25 cellular contexts compared by ENCODE assay signal in genomic region chr4:80586716-80587115, GRCh38.
"Had no signal": no experiment of that assay in that cellular context is flagged by ENCODE, and none has a peak within 500 bp of the region (broad histone marks: within the 10 kb centered on the region; RNA-seq: fewer than 3 reads in every experiment).

No MANE protein-coding gene starts in this region.

- H3K27me3 ChIP-seq: adrenal gland, body of pancreas, cardiac muscle cell, colonic mucosa, gastroesophageal sphincter, hepatocyte, neutrophil, right lobe of liver had no signal

- H3K4me3 ChIP-seq: adrenal gland, body of pancreas, cardiac muscle cell, colonic mucosa, gastroesophageal sphincter, hepatocyte, right lobe of liver, thoracic aorta had no signal

- H3K27ac ChIP-seq: adrenal gland, body of pancreas, cardiac muscle cell, colonic mucosa, gastroesophageal sphincter, hepatocyte, neutrophil, right lobe of liver, thoracic aorta had no signal

- H3K4me1 ChIP-seq: adrenal gland, body of pancreas, colonic mucosa, gastroesophageal sphincter, right lobe of liver had no signal

- ATAC-seq: activated CD4-positive, alpha-beta T cell treated with anti-CD3 and anti-CD28 coated beads for 36 hours; body of pancreas; gastroesophageal sphincter; left cardiac atrium; left ventricle myocardium superior; right lobe of liver; stimulated activated effector memory CD8-positive, alpha-beta T cell treated with anti-CD3 and anti-CD28 coated beads, Interleukin-12 subunit alpha, Interleukin-12 subunit beta, amount 100 ng/mL, for 72 hours had no signal

- H3K36me3 ChIP-seq: adrenal gland, cardiac muscle cell, colonic mucosa, gastroesophageal sphincter, neutrophil, right lobe of liver, thoracic aorta had no signal

- H3K4me2 ChIP-seq: hepatocyte had no signal

- H3K79me2 ChIP-seq: hepatocyte had no signal

- H3K9me3 ChIP-seq: adrenal gland, body of pancreas, colonic mucosa, gastroesophageal sphincter, neutrophil, right lobe of liver, thoracic aorta had no signal

- DNase-seq: activated CD4-positive, alpha-beta T cell treated with anti-CD3 and anti-CD28 coated beads for 36 hours; activated CD4-positive, CD25-positive, alpha-beta regulatory T cell; activated CD8-positive, alpha-beta memory T cell treated with anti-CD3 and anti-CD28 coated beads for 24 hours; activated effector memory CD4-positive, alpha-beta T cell treated with Interleukin-2 at 50 U/mL for 16 hours; activated naive CD4-positive, alpha-beta T cell treated with anti-CD3 and anti-CD28 coated beads for 36 hours; activated naive CD8-positive, alpha-beta T cell treated with anti-CD3 and anti-CD28 coated beads for 36 hours; adrenal gland; aorta; body of pancreas; cerebellar nuclear complex; colonic mucosa; effector CD8-positive, alpha-beta T cell; left cardiac atrium; left ventricle myocardium superior; naive B cell; nephron progenitor cell; right lobe of liver; stimulated activated CD4-positive, alpha-beta T cell treated with anti-CD3 and anti-CD28 coated beads, Interleukin-4, amount 100 ng/mL, for 24 hours; trophoblast cell had no signal

- H2AFZ ChIP-seq: hepatocyte had no signal
